ENCODE assay signal across 8 cellular contexts in the genomic region with DNA sequence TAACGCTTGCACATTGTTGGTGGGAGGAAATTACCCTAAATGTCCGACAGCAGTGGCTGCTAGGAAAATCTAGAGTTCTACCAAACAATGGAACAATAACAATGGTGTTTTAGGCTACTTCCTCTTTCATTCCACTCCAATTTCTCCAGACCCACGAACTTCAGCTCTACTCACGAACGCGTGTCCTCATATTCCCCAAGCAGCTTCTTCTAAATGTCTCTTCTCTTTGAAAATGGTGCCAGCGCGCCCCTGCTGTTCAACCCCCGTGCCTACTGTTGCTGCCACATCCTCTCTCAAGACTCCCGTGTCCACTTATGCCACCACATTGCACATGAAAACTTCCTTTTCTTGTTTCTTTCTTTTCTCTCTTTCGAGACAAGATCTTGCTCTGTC. TPM values are rescaled to one million over a fixed set of nuclear protein-coding genes. Genes with fewer than 3 reads are reported as not detected.
DNase-seq lines count a peak whose midpoint lies in the region; ATAC-seq, FAIRE-seq and TF ChIP-seq lines count a peak whose summit lies in the region.

No MANE protein-coding gene starts in this region.

- H3K36me3 ChIP-seq in HUES48 (ENCODE audit: control insufficient read depth, insufficient read depth, low read length) (no peaks in the 10 kb centered on the region), K562 (ENCODE audit: control insufficient read depth, insufficient read depth, low read length) (no peaks in the 10 kb centered on the region), small intestine (ENCODE audit: control insufficient read depth in 2 of 2, insufficient read depth in 2 of 2, low read length in 2 of 2) (no peaks in the 10 kb centered on the region)

- H3K27me3 Mint-ChIP-seq in activated naive CD4-positive, alpha-beta T cell treated with anti-CD3 and anti-CD28 coated beads for 36 hours (ENCODE audit: low read depth), result peaks cover 53% of the 10 kb centered on the region

- no peak overlapping the region for H3K27ac ChIP-seq in HUES48 (ENCODE audit: low read depth, low read length)
- H3K27ac ChIP-seq in K562 (ENCODE audit: extremely low read depth, low read depth, low read length), result peak overlapping the region; percentile 75
- no peak overlapping the region for H3K27ac ChIP-seq in small intestine (ENCODE audit: low read depth in 1 of 2, low read length in 1 of 2)

- 4% methylated on average over 11 of the region's 11 CpGs for WGBS in K562 (ENCODE audit: insufficient coverage, low coverage, missing lambda C conversion rate)
- 12 to 18% (median 13%) methylated on average over 11 of the region's 11 CpGs for WGBS in small intestine, 3 donors

- H3K9ac ChIP-seq in HUES48 (ENCODE audit: low read depth, low read length) (no peak overlapping the region), K562 (ENCODE audit: insufficient read depth in 1 of 2, low read depth in 2 of 2, low read length in 2 of 2) (peak overlapping the region; percentile 79 to 87)

- no peaks in the 10 kb centered on the region for H3K9me3 ChIP-seq in HUES48 (ENCODE audit: control insufficient read depth, insufficient read depth, low read length)
- no peaks in the 10 kb centered on the region for H3K9me3 ChIP-seq in K562 (replicated peaks; ENCODE audit: control insufficient read depth, insufficient read depth, low read depth, low read length)
- H3K9me3 ChIP-seq in small intestine (ENCODE audit: control insufficient read depth, low read depth), result no peaks in the 10 kb centered on the region

- no peak for TF ChIP-seq POLR2A in K562 (conservative IDR thresholded peaks at IDR 0.05)

- H3K9me3 Mint-ChIP-seq in activated naive CD4-positive, alpha-beta T cell treated with anti-CD3 and anti-CD28 coated beads for 36 hours, result no peaks in the 10 kb centered on the region

- H3K36me3 Mint-ChIP-seq in activated naive CD4-positive, alpha-beta T cell treated with anti-CD3 and anti-CD28 coated beads for 36 hours (ENCODE audit: low read depth), result no peaks in the 10 kb centered on the region

- H3K4me1 Mint-ChIP-seq in activated naive CD4-positive, alpha-beta T cell treated with anti-CD3 and anti-CD28 coated beads for 36 hours (ENCODE audit: low read depth), result peaks cover 46% of the 10 kb centered on the region

- H3K4me3 ChIP-seq in HUES48 (ENCODE audit: low read depth, low read length) (peak overlapping the region; percentile 66), K562 (peak overlapping the region; percentile 50), small intestine (ENCODE audit: low read depth in 1 of 2, low read length in 2 of 2) (no peak overlapping the region)

- FAIRE-seq in K562 (lab: Jason Lieb, UNC) (no peak), small intestine (lab: Jason Lieb, UNC) (no peak)

- TF ChIP-seq EP300 in K562 (IDR thresholded peaks at IDR 0.05; ENCODE audit: low read length), result no peak

- intact Hi-C loops in activated naive CD4-positive, alpha-beta T cell treated with anti-CD3 and anti-CD28 coated beads for 36 hours (cut with micrococcal nuclease), result loop anchor here (1.0 to 5.0 kb wide), 3 partner anchors 9 to 371 kb away; partner anchors contain the start of gene MGAT1
- intact Hi-C loops in K562 (cut with micrococcal nuclease), result loop anchor here (2.0 to 5.0 kb wide), 2 partner anchors 16 to 44 kb away; no protein-coding TSS in a partner anchor

- POLR2A ChIA-PET in K562 (lab: Yijun Ruan, JAX), result interaction anchor here (0.6 to 2.9 kb wide), 9 partner anchors 10 to 370 kb away, joined by 3 to 25 read pairs (median 4); no protein-coding TSS in a partner anchor

- peak; percentile 30 to 53 (median 33); a peak in 5 of 6 replicates for TF ChIP-seq CTCF in K562 (IDR thresholded peaks at IDR 0.05 in 2 of 3, conservative IDR thresholded peaks at IDR 0.05 in 1 of 3; ENCODE audit: insufficient read depth in 2 of 3, low read depth in 1 of 3, low read length in 3 of 3)

- peaks cover 44% of the 10 kb centered on the region for H3K27me3 ChIP-seq in HUES48 (ENCODE audit: control insufficient read depth, insufficient read depth, low read length)
- no peaks in the 10 kb centered on the region for H3K27me3 ChIP-seq in K562 (ENCODE audit: control insufficient read depth in 2 of 2, insufficient read depth in 2 of 2, low read length in 2 of 2)
- H3K27me3 ChIP-seq in small intestine (ENCODE audit: control insufficient read depth in 2 of 2, insufficient read depth in 2 of 2, low read length in 2 of 2), result peaks cover 7 to 27% of the 10 kb centered on the region in 2 donors

- DNase-seq in activated naive CD4-positive, alpha-beta T cell treated with anti-CD3 and anti-CD28 coated beads for 36 hours, result no peak
- no peak for DNase-seq in activated naive CD4-positive, alpha-beta T cell treated with Interleukin-2 at 50 U/mL for 16 hours
- DNase-seq in K562 (ENCODE audit: extremely low read depth in 1 of 4, low spot score in 3 of 4) (no peak), small intestine (peak; percentile 18), NCI-H69 (lab: John Stamatoyannopoulos, UW) (no peak), NCI-H1092 (lab: John Stamatoyannopoulos, UW) (no peak), AG08396 (ENCODE audit: low spot score) (no peak)

- TF ChIP-seq RAD21 in K562 (CRISPR knock-in tag; conservative IDR thresholded peaks at IDR 0.05 in 1 of 2, IDR thresholded peaks at IDR 0.05 in 1 of 2), result peak in 1 of 2 experiments; percentile 21; a peak in 1 of 4 replicates

- no peaks in the 10 kb centered on the region for H3K9me1 ChIP-seq in K562 (ENCODE audit: control insufficient read depth, insufficient read depth, low read length)

- peak overlapping the region; percentile 93 for H3K4me2 ChIP-seq in K562 (ENCODE audit: insufficient read depth, low read length)

- in situ Hi-C loops in K562 (cut with MboI), result no loop called here

- no peaks in the 10 kb centered on the region for H3K4me1 ChIP-seq in HUES48 (ENCODE audit: control insufficient read depth, insufficient read depth, low read length)
- peaks cover 25 to 43% of the 10 kb centered on the region in 2 experiments; a peak in 4 of 5 replicates for H3K4me1 ChIP-seq in K562 (replicated peaks in 1 of 2; ENCODE audit: control insufficient read depth in 2 of 2, insufficient read depth in 2 of 2, low read length in 2 of 2)
- no peaks in the 10 kb centered on the region for H3K4me1 ChIP-seq in small intestine (ENCODE audit: control insufficient read depth in 2 of 2, insufficient read depth in 1 of 2, low read depth in 1 of 2, low read length in 1 of 2)

- peak overlapping the region; percentile 81 for H3K27ac Mint-ChIP-seq in activated naive CD4-positive, alpha-beta T cell treated with anti-CD3 and anti-CD28 coated beads for 36 hours

- peak overlapping the region; percentile 89 for H3K4me3 Mint-ChIP-seq in activated naive CD4-positive, alpha-beta T cell treated with anti-CD3 and anti-CD28 coated beads for 36 hours

- no TSS peak for BruUV-seq in K562 (replicated peaks; lab: Mats Ljungman, UMichigan)

- CTCF ChIA-PET in activated naive CD4-positive, alpha-beta T cell treated with anti-CD3 and anti-CD28 coated beads for 36 hours (lab: Charles Lee), result interaction anchor here (0.6 to 2.2 kb wide), 7 partner anchors 9 to 34 kb away, joined by 3 to 15 read pairs (median 3); no protein-coding TSS in a partner anchor
- CTCF ChIA-PET in K562 (lab: Yijun Ruan, JAX; ENCODE audit: low intra/inter-chr PET ratio), result interaction anchor here (0.6 kb wide), 1 partner anchor 39 kb away, joined by 3 read pairs; no protein-coding TSS in a partner anchor

- H3K79me2 ChIP-seq in K562 (ENCODE audit: control insufficient read depth, insufficient read depth, low read length), result no peaks in the 10 kb centered on the region

- H4K20me1 ChIP-seq in K562 (replicated peaks; ENCODE audit: control insufficient read depth, insufficient read depth, low read length), result no peaks in the 10 kb centered on the region

- peak; percentile 1 for ATAC-seq in K562

- H2AFZ ChIP-seq in K562 (ENCODE audit: low read depth, low read length), result peak overlapping the region; percentile 99

RNA-seq across cellular contexts. Expression of gene OR2V2, which starts 25.6 kb away (rescaled TPM):
- total RNA-seq in activated naive CD4-positive, alpha-beta T cell treated with anti-CD3 and anti-CD28 coated beads for 36 hours, result not detected
- not detected in 2 replicates for total RNA-seq in K562 (2011; cell fraction: chromatin; rRNA removed; ENCODE audit: low replicate concordance)
- total RNA-seq in K562 (2011; cell fraction: nucleolus; rRNA removed), result not detected in 2 replicates
- not detected in 2 replicates for total RNA-seq in K562 (2011; cell fraction: nucleoplasm; rRNA removed)
- total RNA-seq in K562 (2014; rRNA removed), result not detected in 2 replicates
- not detected in 2 replicates for total RNA-seq in K562 (2014; rRNA removed; fragmentation: Illumina TruSeq; extraction: Trizol)
- not detected in 2 replicates for total RNA-seq in K562 (2015; rRNA removed; fragmentation: Illumina TruSeq; extraction: Trizol)
- not detected in 2 replicates for total RNA-seq in K562 (2021)
- not detected in 2 replicates for polyA plus RNA-seq in K562 (2011; rRNA removed)
- not detected in 2 replicates for polyA plus RNA-seq in K562 (2011; cell fraction: cytosol; rRNA removed)
- polyA plus RNA-seq in K562 (2011; cell fraction: nucleus; rRNA removed), result not detected in 2 replicates
- not detected in 2 replicates for polyA plus RNA-seq in K562 (2012)
- not detected in 2 replicates for polyA plus RNA-seq in K562 (2014; fragmentation: Illumina TruSeq; extraction: Trizol)
- under 1 TPM in 1 of 2 experiments, not detected in 1; 0.01 TPM for polyA plus RNA-seq in K562 (2014; fragmentation: Nextera tagmentation; extraction: Ambion mirVana)
- polyA plus RNA-seq in K562 (2014; rRNA removed), result not detected in 2 replicates
- polyA minus RNA-seq in K562 (2011; rRNA and poly(A)+ RNA removed), result not detected in 2 replicates
- polyA minus RNA-seq in K562 (2011; cell fraction: cytosol; rRNA and poly(A)+ RNA removed), result not detected in 2 replicates
- polyA minus RNA-seq in K562 (2011; cell fraction: nucleus; rRNA and poly(A)+ RNA removed), result not detected in 2 replicates
- polyA plus RNA-seq in small intestine, result not detected

RNA-seq across cellular contexts. Expression of gene TRIM7, which starts 32.0 kb away (rescaled TPM):
- total RNA-seq in activated naive CD4-positive, alpha-beta T cell treated with anti-CD3 and anti-CD28 coated beads for 36 hours, result 1 to 10 TPM; 1.6 to 1.8 TPM
- 5.4 and 8.3 TPM in 2 replicates for total RNA-seq in K562 (2011; cell fraction: chromatin; rRNA removed; ENCODE audit: low replicate concordance)
- 6.2 and 7.5 TPM in 2 replicates for total RNA-seq in K562 (2011; cell fraction: nucleolus; rRNA removed)
- 7.2 and 7.9 TPM in 2 replicates for total RNA-seq in K562 (2011; cell fraction: nucleoplasm; rRNA removed)
- total RNA-seq in K562 (2014; rRNA removed) (12.9 and 13.8 TPM in 2 replicates), K562 (2014; rRNA removed; fragmentation: Illumina TruSeq; extraction: Trizol) (8.4 and 11.7 TPM in 2 replicates), K562 (2015; rRNA removed; fragmentation: Illumina TruSeq; extraction: Trizol) (8.9 and 9.0 TPM in 2 replicates), K562 (2021) (10.3 and 12.4 TPM in 2 replicates)
- polyA plus RNA-seq in K562 (2011; rRNA removed) (7.1 and 12.6 TPM in 2 replicates), K562 (2014; fragmentation: Illumina TruSeq; extraction: Trizol) (5.4 and 7.7 TPM in 2 replicates), K562 (2014; fragmentation: Nextera tagmentation; extraction: Ambion mirVana) (1 to 10 TPM; 2.6 to 3.2 TPM), K562 (2014; rRNA removed) (12.4 and 14.9 TPM in 2 replicates), small intestine (1 to 10 TPM in 1 of 3 donors, under 1 TPM in 1, not detected in 1; 0.89 to 2.1 TPM)
- polyA plus RNA-seq in K562 (2011; cell fraction: cytosol; rRNA removed), result 4.5 and 12.8 TPM in 2 replicates
- 8.4 and 8.9 TPM in 2 replicates for polyA plus RNA-seq in K562 (2011; cell fraction: nucleus; rRNA removed)
- 6.9 and 17.6 TPM in 2 replicates for polyA plus RNA-seq in K562 (2012)
- 3.3 and 4.2 TPM in 2 replicates for polyA minus RNA-seq in K562 (2011; rRNA and poly(A)+ RNA removed)
- polyA minus RNA-seq in K562 (2011; cell fraction: cytosol; rRNA and poly(A)+ RNA removed), result 3.4 and 4.1 TPM in 2 replicates
- 2.6 and 3.3 TPM in 2 replicates for polyA minus RNA-seq in K562 (2011; cell fraction: nucleus; rRNA and poly(A)+ RNA removed)

RNA-seq across cellular contexts. Expression of gene OR2V1, which starts 42.1 kb away (rescaled TPM):
- total RNA-seq in activated naive CD4-positive, alpha-beta T cell treated with anti-CD3 and anti-CD28 coated beads for 36 hours, result not detected
- not detected in 2 replicates for total RNA-seq in K562 (2011; cell fraction: chromatin; rRNA removed; ENCODE audit: low replicate concordance)
- total RNA-seq in K562 (2011; cell fraction: nucleolus; rRNA removed), result not detected in 2 replicates
- total RNA-seq in K562 (2011; cell fraction: nucleoplasm; rRNA removed), result not detected in 2 replicates
- 0.08 TPM in 1 of 2 replicates, not detected in the other for total RNA-seq in K562 (2014; rRNA removed)
- total RNA-seq in K562 (2014; rRNA removed; fragmentation: Illumina TruSeq; extraction: Trizol), result 0.04 TPM in 1 of 2 replicates, not detected in the other
- not detected in 2 replicates for total RNA-seq in K562 (2015; rRNA removed; fragmentation: Illumina TruSeq; extraction: Trizol)
- total RNA-seq in K562 (2021), result 0.07 TPM in 1 of 2 replicates, not detected in the other
- polyA plus RNA-seq in K562 (2011; rRNA removed), result 0.05 and 0.15 TPM in 2 replicates
- 0.03 TPM in 2 replicates for polyA plus RNA-seq in K562 (2011; cell fraction: cytosol; rRNA removed)
- polyA plus RNA-seq in K562 (2011; cell fraction: nucleus; rRNA removed), result not detected in 2 replicates
- polyA plus RNA-seq in K562 (2012), result 0.06 and 0.08 TPM in 2 replicates
- polyA plus RNA-seq in K562 (2014; fragmentation: Illumina TruSeq; extraction: Trizol), result 0.10 TPM in 1 of 2 replicates, not detected in the other
- polyA plus RNA-seq in K562 (2014; fragmentation: Nextera tagmentation; extraction: Ambion mirVana), result under 1 TPM; 0.15 to 0.28 TPM
- polyA plus RNA-seq in K562 (2014; rRNA removed), result 0.07 TPM in 1 of 2 replicates, not detected in the other
- polyA minus RNA-seq in K562 (2011; rRNA and poly(A)+ RNA removed), result 0.12 TPM in 1 of 2 replicates, not detected in the other
- not detected in 2 replicates for polyA minus RNA-seq in K562 (2011; cell fraction: cytosol; rRNA and poly(A)+ RNA removed)
- not detected in 2 replicates for polyA minus RNA-seq in K562 (2011; cell fraction: nucleus; rRNA and poly(A)+ RNA removed)
- polyA plus RNA-seq in small intestine, result not detected

RNA-seq across cellular contexts. Expression of gene TRIM41, which starts 50.1 kb away (rescaled TPM):
- 10 to 100 TPM; 36.5 to 37.3 TPM for total RNA-seq in activated naive CD4-positive, alpha-beta T cell treated with anti-CD3 and anti-CD28 coated beads for 36 hours
- total RNA-seq in K562 (2011; cell fraction: chromatin; rRNA removed; ENCODE audit: low replicate concordance), result 93.5 and 120 TPM in 2 replicates
- 59.6 and 64.0 TPM in 2 replicates for total RNA-seq in K562 (2011; cell fraction: nucleolus; rRNA removed)
- 84.3 and 102 TPM in 2 replicates for total RNA-seq in K562 (2011; cell fraction: nucleoplasm; rRNA removed)
- total RNA-seq in K562 (2014; rRNA removed) (29.5 and 31.6 TPM in 2 replicates), K562 (2014; rRNA removed; fragmentation: Illumina TruSeq; extraction: Trizol) (11.4 and 14.2 TPM in 2 replicates), K562 (2015; rRNA removed; fragmentation: Illumina TruSeq; extraction: Trizol) (21.7 and 25.6 TPM in 2 replicates), K562 (2021) (37.7 and 47.6 TPM in 2 replicates)
- polyA plus RNA-seq in K562 (2011; rRNA removed) (15.6 and 19.3 TPM in 2 replicates), K562 (2014; fragmentation: Illumina TruSeq; extraction: Trizol) (20.9 and 29.8 TPM in 2 replicates), K562 (2014; fragmentation: Nextera tagmentation; extraction: Ambion mirVana) (1 to 10 TPM; 1.8 to 2.1 TPM), K562 (2014; rRNA removed) (34.8 and 39.3 TPM in 2 replicates), small intestine (10 to 100 TPM; 19.2 to 25.0 (median 20.3) TPM)
- polyA plus RNA-seq in K562 (2011; cell fraction: cytosol; rRNA removed), result 15.7 and 25.0 TPM in 2 replicates
- polyA plus RNA-seq in K562 (2011; cell fraction: nucleus; rRNA removed), result 121 and 125 TPM in 2 replicates
- 32.5 and 45.1 TPM in 2 replicates for polyA plus RNA-seq in K562 (2012)
- 14.0 and 16.6 TPM in 2 replicates for polyA minus RNA-seq in K562 (2011; rRNA and poly(A)+ RNA removed)
- 7.3 and 9.5 TPM in 2 replicates for polyA minus RNA-seq in K562 (2011; cell fraction: cytosol; rRNA and poly(A)+ RNA removed)
- polyA minus RNA-seq in K562 (2011; cell fraction: nucleus; rRNA and poly(A)+ RNA removed), result 19.9 and 22.7 TPM in 2 replicates

Comparison
In these comparisons a context has a peak if more than half of its experiments do, and no peak if none do; other contexts are left out.
1. H3K4me3 ChIP-seq: peak in HUES48 (single experiment) and K562 (single experiment); none in small intestine (0 of 2).